ENCODE assay signal across 24 cellular contexts in the genomic region with DNA sequence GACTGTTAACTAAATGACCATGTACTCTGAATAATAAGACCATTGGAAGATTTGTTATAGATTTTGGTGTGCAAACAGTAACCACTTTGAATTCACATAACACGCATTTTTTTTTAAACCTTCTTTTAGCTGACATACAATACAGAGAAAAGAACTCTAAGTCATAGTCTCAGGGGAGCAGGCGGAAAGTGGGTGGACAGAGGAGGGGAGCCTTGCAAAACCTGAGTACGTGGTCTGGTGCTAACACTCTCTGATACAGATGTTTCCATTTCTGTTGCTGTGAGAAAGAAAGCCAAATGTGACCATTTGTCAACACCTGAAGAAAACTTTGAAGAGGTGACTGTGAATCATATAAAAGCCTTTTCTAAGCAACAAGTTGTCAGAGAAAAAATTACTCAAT.
"Had no signal": no experiment of that assay in that cellular context is flagged by ENCODE, and none has a peak within 500 bp of the region (broad histone marks: within the 10 kb centered on the region; RNA-seq: fewer than 3 reads in every experiment).

No MANE protein-coding gene starts in this region.

- H3K9ac ChIP-seq: KMS-11, SK-N-SH had no signal

- H3K9me3 ChIP-seq: SK-N-SH had no signal

- ATAC-seq: K562, Panc1, PC-3 had no signal

- H3K27ac ChIP-seq: HL-60, KMS-11, RWPE1 had no signal

- DNase-seq: Kasumi-1; MM.1S; NCI-H1092 treated with DMSO at 0.1 percent for 48 hours; NCI-H1436; NCI-H187; NCI-H2029; NCI-H2081 treated with DMSO at 0.1 percent for 48 hours; NCI-H2171; NCI-H226; NCI-H446; NCI-H510A; NCI-H524 treated with DMSO at 0.1 percent for 48 hours; NCI-H69; NCI-H774; NK-92 treated with Interleukin-12 subunit alpha and Interleukin-12 subunit beta, amount 100 ng/mL, for 24 hours; PC-3; SHP77; SK-N-SH; SW 1271 had no signal

- H3K4me2 ChIP-seq: KMS-11, SK-N-SH had no signal

- H3K4me3 ChIP-seq: K562 had no signal
